Comparison of ENCODE assay signal across 25 cellular contexts in genomic region chr7:117737882-117738281, GRCh38.
DNase-seq lines count a peak whose midpoint lies in the region; ATAC-seq and FAIRE-seq lines count a peak whose summit lies in the region.
"Had no signal": no experiment of that assay in that cellular context is flagged by ENCODE, and none has a peak within 500 bp of the region (broad histone marks: within the 10 kb centered on the region; RNA-seq: fewer than 3 reads in every experiment).

No MANE protein-coding gene starts in this region.

- H3K4me1 Mint-ChIP-seq in T-helper 17 cell, result no peaks in the 10 kb centered on the region

- no peak overlapping the region for H3K4me3 ChIP-seq in small intestine (ENCODE audit: low read depth in 1 of 2, low read length in 2 of 2)
- H3K4me3 ChIP-seq: BLaER1 treated with 17β-estradiol and CSF1 and Interleukin-3, amounts not matched to agents 10 nM and 100 nM; GM12878; MG63 had no signal

- no peaks in the 10 kb centered on the region for H3K4me1 ChIP-seq in small intestine (ENCODE audit: control insufficient read depth in 2 of 2, insufficient read depth in 1 of 2, low read depth in 1 of 2, low read length in 1 of 2)
- H3K4me1 ChIP-seq: BLaER1 treated with 17β-estradiol and CSF1 and Interleukin-3, amounts not matched to agents 10 nM and 100 nM had no signal

- H3K4me3 Mint-ChIP-seq in T-helper 17 cell, result peak overlapping the region; percentile 56
- H3K4me3 Mint-ChIP-seq: CD4-positive, alpha-beta T cell had no signal

- H3K27ac ChIP-seq in cingulate gyrus (ENCODE audit: low read depth, low read length) (peak overlapping the region; percentile 49), small intestine (ENCODE audit: low read depth in 1 of 2, low read length in 1 of 2) (no peak overlapping the region)
- H3K27ac ChIP-seq: BLaER1 treated with 17β-estradiol and CSF1 and Interleukin-3, amounts not matched to agents 10 nM and 100 nM had no signal

- no peak for FAIRE-seq in small intestine (lab: Jason Lieb, UNC)
- FAIRE-seq: A204.1, GM12878 had no signal

- ATAC-seq in T-helper 17 cell, result no peak
- no peak for ATAC-seq in GM18519 (IDR thresholded peaks at IDR 0.05; ENCODE audit: low FRiP score, unreplicated experiment)
- ATAC-seq in HG03159 (IDR thresholded peaks at IDR 0.05; ENCODE audit: unreplicated experiment), result no peak
- ATAC-seq: GM12878, HCT116, PC-3 had no signal

- H3K27me3 Mint-ChIP-seq in T-helper 17 cell, result peaks cover 16% of the 10 kb centered on the region

- H3K36me3 Mint-ChIP-seq in T-helper 17 cell (ENCODE audit: low read depth), result peaks cover 2% of the 10 kb centered on the region

- no peaks in the 10 kb centered on the region for H3K36me3 ChIP-seq in small intestine (ENCODE audit: control insufficient read depth in 2 of 2, insufficient read depth in 2 of 2, low read length in 2 of 2)
- H3K36me3 ChIP-seq: BLaER1 treated with 17β-estradiol and CSF1 and Interleukin-3, amounts not matched to agents 10 nM and 100 nM; MG63 had no signal

- DNase-seq in T-helper 17 cell, result no peak
- peak; percentile 60 for DNase-seq in medulla oblongata (ENCODE audit: extremely low spot score)
- DNase-seq in putamen (ENCODE audit: low spot score), result peak; percentile 76
- DNase-seq in activated CD4-positive, alpha-beta T cell treated with anti-CD3 and anti-CD28 coated beads, Interleukin-2, amount 50 U/mL, for 1 hour, result no peak
- no peak for DNase-seq in small intestine
- DNase-seq: CD4-positive, alpha-beta T cell; COR-L47; GDM1; IMR-90; KG1; MG63; NCI-H2029; NCI-H446 treated with DMSO at 0.1 percent for 48 hours; NCI-H526; NCI-H82; NK-92 treated with Interleukin-12 subunit alpha and Interleukin-12 subunit beta, amount 100 ng/mL, for 24 hours; PC-3; Right ventricle myocardium superior had no signal

- no peaks in the 10 kb centered on the region for H3K27me3 ChIP-seq in small intestine (ENCODE audit: control insufficient read depth in 2 of 2, insufficient read depth in 2 of 2, low read length in 2 of 2)
- H3K27me3 ChIP-seq: BLaER1 treated with 17β-estradiol and CSF1 and Interleukin-3, amounts not matched to agents 10 nM and 100 nM; MG63 had no signal

- H3K27ac Mint-ChIP-seq in T-helper 17 cell, result no peak overlapping the region
- H3K27ac Mint-ChIP-seq: CD4-positive, alpha-beta T cell had no signal

- 84 to 89% (median 85%) methylated on average over 10 of the region's 10 CpGs for WGBS in small intestine, 3 donors

- no peaks in the 10 kb centered on the region for H3K9me3 ChIP-seq in T-helper 17 cell (ENCODE audit: control insufficient read depth, low read length, poor library complexity, severe bottlenecking)
- H3K9me3 ChIP-seq in small intestine (ENCODE audit: control insufficient read depth, low read depth), result no peaks in the 10 kb centered on the region
- H3K9me3 ChIP-seq: BLaER1 treated with 17β-estradiol and CSF1 and Interleukin-3, amounts not matched to agents 10 nM and 100 nM; MG63 had no signal

Comparison
In these comparisons a context has a peak if more than half of its experiments do, and no peak if none do; other contexts are left out.
1. DNase-seq: peak in medulla oblongata (single experiment) and putamen (single experiment); none in T-helper 17 cell (0 of 3), activated CD4-positive, alpha-beta T cell treated with anti-CD3 and anti-CD28 coated beads, Interleukin-2, amount 50 U/mL, for 1 hour (single experiment) and small intestine (single experiment).